8 cellular contexts compared by ENCODE assay signal in genomic region chr19:8526345-8527062, GRCh38. TPM values are rescaled to one million over a fixed set of nuclear protein-coding genes. Genes with fewer than 3 reads are reported as not detected.
A peak's percentile ranks its signal among the peaks of the same experiment; 100 is the strongest.
DNase-seq lines count a peak whose midpoint lies in the region; ATAC-seq and TF ChIP-seq lines count a peak whose summit lies in the region.

No MANE protein-coding gene starts in this region.

- peak; percentile 96 for DNase-seq in GM03348 (ENCODE audit: low spot score)
- peak; percentile 69 for DNase-seq in NCI-H446 treated with DMSO at 0.1 percent for 48 hours (lab: John Stamatoyannopoulos, UW)
- peak; percentile 95 for DNase-seq in colonic mucosa
- DNase-seq in stimulated activated effector memory CD8-positive, alpha-beta T cell treated with anti-CD3 and anti-CD28 coated beads, Interleukin-12 subunit alpha, Interleukin-12 subunit beta, amount 100 ng/mL, for 72 hours (ENCODE audit: low spot score in 2 of 2): no peak
- no peak for DNase-seq in NOMO-1 treated with dmso at 0.1 percent for 144 hours (lab: John Stamatoyannopoulos, UW; ENCODE audit: unreplicated experiment)

- H3K36me3 ChIP-seq in colonic mucosa: no peaks in the 10 kb centered on the region

- H3K4me3 Mint-ChIP-seq in stimulated activated effector memory CD8-positive, alpha-beta T cell treated with anti-CD3 and anti-CD28 coated beads, Interleukin-12 subunit alpha, Interleukin-12 subunit beta, amount 100 ng/mL, for 72 hours: no peak overlapping the region

- intact Hi-C loops in colonic mucosa (cut with DNase I): no loop called here

- H3K9me3 ChIP-seq in colonic mucosa: no peaks in the 10 kb centered on the region

- no peaks in the 10 kb centered on the region for H3K4me1 ChIP-seq in colonic mucosa

- no peaks in the 10 kb centered on the region for H3K36me3 Mint-ChIP-seq in stimulated activated effector memory CD8-positive, alpha-beta T cell treated with anti-CD3 and anti-CD28 coated beads, Interleukin-12 subunit alpha, Interleukin-12 subunit beta, amount 100 ng/mL, for 72 hours

- H3K4me1 Mint-ChIP-seq in stimulated activated effector memory CD8-positive, alpha-beta T cell treated with anti-CD3 and anti-CD28 coated beads, Interleukin-12 subunit alpha, Interleukin-12 subunit beta, amount 100 ng/mL, for 72 hours: peaks cover 10% of the 10 kb centered on the region

- H3K27me3 ChIP-seq in colonic mucosa: no peaks in the 10 kb centered on the region
- no peaks in the 10 kb centered on the region for H3K27me3 ChIP-seq in layer of hippocampus (ENCODE audit: control insufficient read depth, insufficient read depth, low read length)

- no peaks in the 10 kb centered on the region for H3K9me3 Mint-ChIP-seq in stimulated activated effector memory CD8-positive, alpha-beta T cell treated with anti-CD3 and anti-CD28 coated beads, Interleukin-12 subunit alpha, Interleukin-12 subunit beta, amount 100 ng/mL, for 72 hours

- ATAC-seq in stimulated activated effector memory CD8-positive, alpha-beta T cell treated with anti-CD3 and anti-CD28 coated beads, Interleukin-12 subunit alpha, Interleukin-12 subunit beta, amount 100 ng/mL, for 72 hours: no peak
- ATAC-seq in GM21619 (IDR thresholded peaks at IDR 0.05; ENCODE audit: unreplicated experiment) (no peak), GM19035 (IDR thresholded peaks at IDR 0.05; ENCODE audit: unreplicated experiment) (no peak)

- H3K27ac ChIP-seq in colonic mucosa: peak overlapping the region; percentile 89
- H3K27ac ChIP-seq in layer of hippocampus (ENCODE audit: low read depth, low read length): peak overlapping the region; percentile 87

- H3K27ac Mint-ChIP-seq in stimulated activated effector memory CD8-positive, alpha-beta T cell treated with anti-CD3 and anti-CD28 coated beads, Interleukin-12 subunit alpha, Interleukin-12 subunit beta, amount 100 ng/mL, for 72 hours: peak overlapping the region; percentile 32

- H3K9ac ChIP-seq in colonic mucosa (ENCODE audit: low read depth in 2 of 2, low read length in 2 of 2): peak overlapping the region; percentile 70 to 78

- H3K4me3 ChIP-seq in colonic mucosa: peak overlapping the region; percentile 70

- no peak for TF ChIP-seq CTCF in colonic mucosa (IDR thresholded peaks at IDR 0.05)

RNA-seq across cellular contexts. Expression of gene ZNF414, which starts 12.5 kb away (rescaled TPM):
- 10 to 100 TPM; 19.5 to 31.9 TPM for total RNA-seq in colonic mucosa

RNA-seq across cellular contexts. Expression of gene PRAM1, which starts 24.1 kb away (rescaled TPM):
- under 1 TPM; 0.49 to 0.96 TPM for total RNA-seq in colonic mucosa

RNA-seq across cellular contexts. Expression of gene MYO1F, which starts 50.7 kb away (rescaled TPM):
- total RNA-seq in colonic mucosa: 1 to 10 TPM; 4.7 to 9.1 TPM

Comparison
In these comparisons a context has a peak if more than half of its experiments do, and no peak if none do; other contexts are left out.
1. DNase-seq: peak in GM03348 (single experiment), NCI-H446 treated with DMSO at 0.1 percent for 48 hours (single experiment) and colonic mucosa (single experiment); none in stimulated activated effector memory CD8-positive, alpha-beta T cell treated with anti-CD3 and anti-CD28 coated beads, Interleukin-12 subunit alpha, Interleukin-12 subunit beta, amount 100 ng/mL, for 72 hours (0 of 2) and NOMO-1 treated with dmso at 0.1 percent for 144 hours (single experiment).